Comparison of ENCODE assay signal across 9 cellular contexts in the genomic region with DNA sequence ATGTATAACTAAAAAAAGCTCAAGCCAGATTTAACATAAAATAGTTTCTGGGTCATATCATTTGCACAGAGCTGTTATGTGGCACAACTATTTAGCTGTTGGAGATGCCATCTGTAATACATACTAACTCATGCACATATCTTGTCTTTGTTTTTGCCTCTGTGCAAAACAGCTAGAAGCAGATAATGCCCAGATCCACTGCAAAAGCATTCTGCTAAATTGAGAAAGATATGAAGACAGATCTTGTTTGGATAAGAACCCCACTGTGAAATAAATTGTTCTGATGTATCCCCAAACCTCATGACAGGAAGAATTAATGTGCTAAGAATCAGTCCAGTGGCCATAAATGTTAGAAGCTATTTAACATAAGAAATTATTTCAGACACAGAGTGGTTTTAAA.
"Had no signal": no experiment of that assay in that cellular context is flagged by ENCODE, and none has a peak within 500 bp of the region (broad histone marks: within the 10 kb centered on the region; RNA-seq: fewer than 3 reads in every experiment).

No MANE protein-coding gene starts in this region.

- H2AFZ ChIP-seq: GM23248, GM23338 had no signal

- ATAC-seq: GM23338, HCT116 had no signal

- H3K4me2 ChIP-seq: GM23338 had no signal

- DNase-seq: GM23248, GOT3, H7, H9, HCEC 1CT, HFFc6 had no signal

- H3K4me1 ChIP-seq: HAP-1 had no signal

- H3K36me3 ChIP-seq: HAP-1 had no signal

- H3K9me3 ChIP-seq: HAP-1 had no signal

- H3K4me3 ChIP-seq: GM23248, GM23338, HAP-1 had no signal

- H3K27ac ChIP-seq: GM23248 had no signal

- H3K9ac ChIP-seq: GM23248 had no signal
